Comparison of ENCODE assay signal across 23 cellular contexts in the genomic region with DNA sequence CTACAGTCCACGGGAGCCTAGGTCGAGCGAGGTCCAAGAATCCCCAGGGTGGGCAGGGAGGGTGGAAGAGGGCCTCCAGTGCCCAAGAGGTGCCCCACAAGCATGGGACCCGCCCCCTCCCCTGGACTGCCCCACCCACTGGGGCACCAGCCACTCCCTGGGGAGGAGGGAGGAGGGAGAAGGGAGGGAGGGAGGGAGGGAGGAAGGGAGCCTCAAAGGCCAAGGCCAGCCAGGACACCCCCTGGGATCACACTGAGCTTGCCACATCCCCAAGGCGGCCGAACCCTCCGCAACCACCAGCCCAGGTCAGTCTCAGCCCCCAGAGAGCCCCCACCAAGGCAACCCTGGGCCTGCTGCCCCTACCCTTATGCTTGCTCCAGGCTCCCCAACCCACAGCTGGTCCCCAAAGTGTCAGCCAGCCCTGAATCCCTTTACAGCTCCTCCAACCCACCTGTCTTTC. TPM values are rescaled to one million over a fixed set of nuclear protein-coding genes. Genes with fewer than 3 reads are reported as not detected.
"Had no signal": no experiment of that assay in that cellular context is flagged by ENCODE, and none has a peak within 500 bp of the region (broad histone marks: within the 10 kb centered on the region; RNA-seq: fewer than 3 reads in every experiment).

TSS of gene GATA1 (plus strand) at position 250 of the 460 bp plus-strand sequence. CDS start 4,520 bp downstream, outside the sequence.

- H3K27me3 ChIP-seq: ovary had no signal

- H3K4me3 Mint-ChIP-seq: activated CD4-positive, alpha-beta memory T cell treated with anti-CD3 and anti-CD28 coated beads for 36 hours; activated CD8-positive, alpha-beta memory T cell treated with anti-CD3 and anti-CD28 coated beads, Interleukin-2, amount 10 ng/mL, durations not matched to agents 7 days and 5 days; activated naive CD4-positive, alpha-beta T cell treated with anti-CD3 and anti-CD28 coated beads, Interleukin-2, amount 10 ng/mL, durations not matched to agents 7 days and 5 days; naive B cell; stimulated activated memory B cell treated with anti-CD40 and anti-IgM and Interleukin-4, amounts not matched to agents 10 μg/mL and 1 μg/mL and 100 μg/mL, for 72 hours; T-cell had no signal

- H3K36me3 Mint-ChIP-seq: activated CD4-positive, alpha-beta memory T cell treated with anti-CD3 and anti-CD28 coated beads for 36 hours; activated CD8-positive, alpha-beta memory T cell treated with anti-CD3 and anti-CD28 coated beads, Interleukin-2, amount 10 ng/mL, durations not matched to agents 7 days and 5 days; activated naive CD4-positive, alpha-beta T cell treated with anti-CD3 and anti-CD28 coated beads, Interleukin-2, amount 10 ng/mL, durations not matched to agents 7 days and 5 days; stimulated activated memory B cell treated with anti-CD40 and anti-IgM and Interleukin-4, amounts not matched to agents 10 μg/mL and 1 μg/mL and 100 μg/mL, for 72 hours; T-cell had no signal

- H3K4me3 ChIP-seq: esophagus muscularis mucosa, mucosa of descending colon, ovary, smooth muscle cell, tibial artery had no signal

- H3K9me3 Mint-ChIP-seq: activated CD4-positive, alpha-beta memory T cell treated with anti-CD3 and anti-CD28 coated beads for 36 hours; activated naive CD4-positive, alpha-beta T cell treated with anti-CD3 and anti-CD28 coated beads, Interleukin-2, amount 10 ng/mL, durations not matched to agents 7 days and 5 days; stimulated activated memory B cell treated with anti-CD40 and anti-IgM and Interleukin-4, amounts not matched to agents 10 μg/mL and 1 μg/mL and 100 μg/mL, for 72 hours; T-cell had no signal

- DNase-seq: activated CD4-positive, alpha-beta memory T cell treated with anti-CD3 and anti-CD28 coated beads for 36 hours; activated CD8-positive, alpha-beta memory T cell treated with anti-CD3 and anti-CD28 coated beads, Interleukin-2, amount 10 ng/mL, durations not matched to agents 7 days and 5 days; activated effector memory CD4-positive, alpha-beta T cell treated with Interleukin-2 at 50 U/mL for 16 hours; activated naive CD4-positive, alpha-beta T cell treated with anti-CD3 and anti-CD28 coated beads, Interleukin-2, amount 10 ng/mL, durations not matched to agents 7 days and 5 days; activated T-cell treated with anti-CD3 and anti-CD28 coated beads, Interleukin-2, amount 50 U/mL, for 1 hour; cerebellar nuclear complex; effector CD4-positive, alpha-beta T cell; left ventricle myocardium superior; mucosa of descending colon; naive B cell; ovary; stimulated activated CD4-positive, alpha-beta T cell treated with anti-CD3 and anti-CD28 coated beads, Interleukin-4, amount 100 ng/mL, for 24 hours; T-cell; T-helper 9 cell; tibial artery; WERI-Rb-1 had no signal

- H3K36me3 ChIP-seq: esophagus muscularis mucosa, ovary, tibial artery, WERI-Rb-1 had no signal

- H3K4me2 ChIP-seq: smooth muscle cell had no signal

- H3K27ac ChIP-seq: esophagus muscularis mucosa, ovary, tibial artery, WERI-Rb-1 had no signal

- H3K27ac Mint-ChIP-seq: activated CD4-positive, alpha-beta memory T cell treated with anti-CD3 and anti-CD28 coated beads for 36 hours; activated CD8-positive, alpha-beta memory T cell treated with anti-CD3 and anti-CD28 coated beads, Interleukin-2, amount 10 ng/mL, durations not matched to agents 7 days and 5 days; activated naive CD4-positive, alpha-beta T cell treated with anti-CD3 and anti-CD28 coated beads, Interleukin-2, amount 10 ng/mL, durations not matched to agents 7 days and 5 days; stimulated activated memory B cell treated with anti-CD40 and anti-IgM and Interleukin-4, amounts not matched to agents 10 μg/mL and 1 μg/mL and 100 μg/mL, for 72 hours; T-cell had no signal

- H3K4me1 ChIP-seq: esophagus muscularis mucosa, tibial artery had no signal

- H3K9me3 ChIP-seq: esophagus muscularis mucosa, mucosa of descending colon, ovary, tibial artery had no signal

- H3K27me3 Mint-ChIP-seq: activated CD4-positive, alpha-beta memory T cell treated with anti-CD3 and anti-CD28 coated beads for 36 hours had no signal

- ATAC-seq: activated CD8-positive, alpha-beta memory T cell treated with anti-CD3 and anti-CD28 coated beads, Interleukin-2, amount 10 ng/mL, durations not matched to agents 7 days and 5 days; left ventricle myocardium superior; mucosa of descending colon; sciatic nerve; stimulated activated memory B cell treated with anti-CD40 and anti-IgM and Interleukin-4, amounts not matched to agents 10 μg/mL and 1 μg/mL and 100 μg/mL, for 72 hours; T-cell had no signal

RNA-seq across cellular contexts. Expression of gene GATA1, which starts in this region (rescaled TPM):
- total RNA-seq: activated CD4-positive, alpha-beta memory T cell treated with anti-CD3 and anti-CD28 coated beads for 36 hours; activated CD8-positive, alpha-beta memory T cell treated with anti-CD3 and anti-CD28 coated beads, Interleukin-2, amount 10 ng/mL, durations not matched to agents 7 days and 5 days; bronchial epithelial cell; left ventricle myocardium superior; SK-MEL-5; smooth muscle cell; urinary bladder had no signal
- polyA plus RNA-seq: smooth muscle cell had no signal
